ENCODE assay signal across 1 cellular context in genomic region chr4:139146926-139147547, GRCh38.
TF ChIP-seq lines count a peak whose summit lies in the region.

No MANE protein-coding gene starts in this region.

TF ChIP-seq in GM12878, 131 proteins besides CTCF, POLR2A, EP300 and RAD21 (continued from another document):
- TF ChIP-seq PRDM15 (CRISPR knock-in tag; IDR thresholded peaks at IDR 0.05) (no peak), TAF1 (IDR thresholded peaks at IDR 0.05; ENCODE audit: borderline replicate concordance, low read depth, low read length) (no peak), POU2F2 (IDR thresholded peaks at IDR 0.05; ENCODE audit: borderline replicate concordance, low read depth, low read length) (0 out of 3 replicates have a peak, but pooled peaks have one; percentile 29), EGR1 (IDR thresholded peaks at IDR 0.05; ENCODE audit: borderline replicate concordance in 1 of 2, low read depth in 2 of 2, low read length in 2 of 2) (no peak), RUNX3 (IDR thresholded peaks at IDR 0.05; ENCODE audit: low read length) (peak; percentile 51), CBX3 (IDR thresholded peaks at IDR 0.05; ENCODE audit: borderline replicate concordance, low read depth) (no peak), ZNF384 (IDR thresholded peaks at IDR 0.05; ENCODE audit: borderline replicate concordance, low read depth, low read length) (no peak), JUND (IDR thresholded peaks at IDR 0.05; ENCODE audit: low read depth, low read length) (no peak), ATF2 (IDR thresholded peaks at IDR 0.05; ENCODE audit: low read length) (no peak), JUNB (IDR thresholded peaks at IDR 0.05) (0 out of 2 replicates have a peak, but pooled peaks have one; percentile 7), MTA3 (IDR thresholded peaks at IDR 0.05; ENCODE audit: borderline replicate concordance, low read length) (no peak), CUX1 (IDR thresholded peaks at IDR 0.05; ENCODE audit: insufficient replicate concordance, low read depth, low read length) (no peak)
